ENCODE assay signal across 2 cellular contexts in genomic region chr16:70390774-70391173, GRCh38.
TF ChIP-seq lines count a peak whose summit lies in the region.

No MANE protein-coding gene starts in this region.

TF ChIP-seq in IMR-90, 13 proteins besides CTCF, POLR2A, EP300 and RAD21:
- TF ChIP-seq USF2 (IDR thresholded peaks at IDR 0.05; ENCODE audit: low read depth, low read length) (no peak), RFX5 (IDR thresholded peaks at IDR 0.05; ENCODE audit: low read depth, low read length) (no peak), RCOR1 (IDR thresholded peaks at IDR 0.05; ENCODE audit: insufficient replicate concordance, low read length) (no peak), CEBPB (IDR thresholded peaks at IDR 0.05; ENCODE audit: low read depth, low read length) (no peak), NFE2L2 (IDR thresholded peaks at IDR 0.05; ENCODE audit: low read depth, low read length) (no peak), SMC3 (IDR thresholded peaks at IDR 0.05; ENCODE audit: low read depth, low read length) (no peak), FOS (IDR thresholded peaks at IDR 0.05; ENCODE audit: low read depth, low read length) (no peak), CHD1 (IDR thresholded peaks at IDR 0.05; ENCODE audit: low read depth, low read length) (no peak), ELK1 (IDR thresholded peaks at IDR 0.05; ENCODE audit: borderline replicate concordance, low read depth, low read length) (no peak), BHLHE40 (IDR thresholded peaks at IDR 0.05; ENCODE audit: low read depth, low read length) (no peak), MAZ (IDR thresholded peaks at IDR 0.05; ENCODE audit: borderline replicate concordance, low read depth, low read length) (no peak), MXI1 (IDR thresholded peaks at IDR 0.05; ENCODE audit: borderline replicate concordance, low read depth, low read length) (no peak), MAFK (IDR thresholded peaks at IDR 0.05; ENCODE audit: low read depth, low read length) (no peak)
TF ChIP-seq in IMR-90: peak in this region for 0.

TF ChIP-seq in WTC11, 78 proteins besides CTCF, POLR2A, EP300 and RAD21:
- TF ChIP-seq ZNF281 (CRISPR knock-in tag; IDR thresholded peaks at IDR 0.05) (no peak), CDX4 (CRISPR knock-in tag; IDR thresholded peaks at IDR 0.05; ENCODE audit: borderline replicate concordance) (no peak), E2F1 (CRISPR knock-in tag; IDR thresholded peaks at IDR 0.05) (no peak), PRDM15 (CRISPR knock-in tag; IDR thresholded peaks at IDR 0.05) (no peak), OVOL2 (CRISPR knock-in tag; IDR thresholded peaks at IDR 0.05; ENCODE audit: borderline replicate concordance) (no peak), RELA (CRISPR knock-in tag; IDR thresholded peaks at IDR 0.05; ENCODE audit: borderline replicate concordance) (no peak), GTF2I (CRISPR knock-in tag; conservative IDR thresholded peaks at IDR 0.05) (no peak), NR1H2 (CRISPR knock-in tag; IDR thresholded peaks at IDR 0.05) (no peak), TEAD4 (CRISPR knock-in tag; IDR thresholded peaks at IDR 0.05) (no peak), KAT7 (CRISPR knock-in tag; IDR thresholded peaks at IDR 0.05; ENCODE audit: borderline replicate concordance) (no peak), ATF1 (CRISPR knock-in tag; IDR thresholded peaks at IDR 0.05) (no peak), NR2C2 (CRISPR knock-in tag; IDR thresholded peaks at IDR 0.05) (no peak), NFYB (CRISPR knock-in tag; conservative IDR thresholded peaks at IDR 0.05; ENCODE audit: low read depth) (no peak), E2F5 (CRISPR knock-in tag; IDR thresholded peaks at IDR 0.05) (no peak)
TF ChIP-seq in WTC11: peak in this region for 0.
